Comparison of ENCODE assay signal across 25 cellular contexts in the genomic region with DNA sequence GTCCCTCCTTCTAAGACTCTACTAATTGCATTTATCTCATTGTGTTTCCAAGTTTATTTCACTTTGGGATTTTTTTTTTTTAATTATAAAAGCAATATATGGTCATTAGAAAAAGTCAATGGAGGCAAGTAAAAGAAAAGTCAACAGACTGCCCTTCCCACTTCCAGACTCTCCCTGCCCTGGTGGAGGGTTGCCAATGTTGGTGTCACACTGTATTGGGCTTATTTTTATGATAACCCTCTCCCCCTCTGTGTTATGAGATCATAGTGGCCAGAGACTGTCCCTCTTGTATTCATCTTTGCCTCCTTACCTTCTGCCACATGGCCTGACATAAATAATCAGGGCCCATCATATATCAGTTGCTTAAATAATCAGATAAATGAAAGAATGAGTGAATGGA.
"Had no signal": no experiment of that assay in that cellular context is flagged by ENCODE, and none has a peak within 500 bp of the region (broad histone marks: within the 10 kb centered on the region; RNA-seq: fewer than 3 reads in every experiment).

No MANE protein-coding gene starts in this region.

- H3K27me3 ChIP-seq: hepatocyte, left lung, ovary, right atrium auricular region, right lobe of liver, stomach, tibial artery, uterus had no signal

- ATAC-seq: left lung; lower lobe of right lung; mucosa of descending colon; naive thymus-derived CD4-positive, alpha-beta T cell; natural killer cell treated with Interleukin-12 subunit alpha and Interleukin-12 subunit beta and Interleukin-15 and Interleukin-18, amount 100 ng/mL, for 72 hours; right lobe of liver; stimulated activated naive B cell treated with anti-CD40 and anti-IgM and Interleukin-4, amounts not matched to agents 10 μg/mL and 1 μg/mL and 100 μg/mL, for 72 hours; stimulated activated naive CD8-positive, alpha-beta T cell treated with anti-CD3 and anti-CD28 coated beads, Interleukin-15, Interleukin-2, amounts not matched to agents 100 U/mL and 50 U/mL, for 24 hours had no signal

- H3K4me1 ChIP-seq: left lung, right lobe of liver had no signal

- H3K36me3 ChIP-seq: left lung, lower lobe of right lung, ovary, right atrium auricular region, right lobe of liver, stomach, thoracic aorta, tibial artery, uterus had no signal

- H3K36me3 Mint-ChIP-seq: natural killer cell treated with Interleukin-12 subunit alpha and Interleukin-12 subunit beta and Interleukin-15 and Interleukin-18, amount 100 ng/mL, for 72 hours; stimulated activated naive B cell treated with anti-CD40 and anti-IgM and Interleukin-4, amounts not matched to agents 10 μg/mL and 1 μg/mL and 100 μg/mL, for 72 hours; type B pancreatic cell had no signal

- H3K4me2 ChIP-seq: hepatocyte, smooth muscle cell had no signal

- H3K4me3 ChIP-seq: hepatocyte, left lung, lower lobe of right lung, mucosa of descending colon, ovary, right atrium auricular region, right lobe of liver, smooth muscle cell, stomach, thoracic aorta, tibial artery, uterus had no signal

- H3K9me3 Mint-ChIP-seq: memory B cell; naive thymus-derived CD4-positive, alpha-beta T cell; natural killer cell treated with Interleukin-12 subunit alpha and Interleukin-12 subunit beta and Interleukin-15 and Interleukin-18, amount 100 ng/mL, for 72 hours; stimulated activated naive B cell treated with anti-CD40 and anti-IgM and Interleukin-4, amounts not matched to agents 10 μg/mL and 1 μg/mL and 100 μg/mL, for 72 hours; type B pancreatic cell had no signal

- H3K27ac ChIP-seq: hepatocyte, left lung, lower lobe of right lung, ovary, right atrium auricular region, right lobe of liver, thoracic aorta, tibial artery, uterus had no signal

- H3K27me3 Mint-ChIP-seq: memory B cell; naive thymus-derived CD4-positive, alpha-beta T cell; natural killer cell treated with Interleukin-12 subunit alpha and Interleukin-12 subunit beta and Interleukin-15 and Interleukin-18, amount 100 ng/mL, for 72 hours; progenitor cell of endocrine pancreas; stimulated activated naive B cell treated with anti-CD40 and anti-IgM and Interleukin-4, amounts not matched to agents 10 μg/mL and 1 μg/mL and 100 μg/mL, for 72 hours; type B pancreatic cell had no signal

- H3K9me3 ChIP-seq: left lung, lower lobe of right lung, mucosa of descending colon, ovary, right atrium auricular region, right lobe of liver, stomach, thoracic aorta, tibial artery, uterus had no signal

- H3K27ac Mint-ChIP-seq: memory B cell; naive thymus-derived CD4-positive, alpha-beta T cell; natural killer cell treated with Interleukin-12 subunit alpha and Interleukin-12 subunit beta and Interleukin-15 and Interleukin-18, amount 100 ng/mL, for 72 hours; progenitor cell of endocrine pancreas; stimulated activated naive B cell treated with anti-CD40 and anti-IgM and Interleukin-4, amounts not matched to agents 10 μg/mL and 1 μg/mL and 100 μg/mL, for 72 hours had no signal

- H2AFZ ChIP-seq: hepatocyte had no signal

- H3K4me3 Mint-ChIP-seq: memory B cell; naive thymus-derived CD4-positive, alpha-beta T cell; natural killer cell treated with Interleukin-12 subunit alpha and Interleukin-12 subunit beta and Interleukin-15 and Interleukin-18, amount 100 ng/mL, for 72 hours; stimulated activated naive B cell treated with anti-CD40 and anti-IgM and Interleukin-4, amounts not matched to agents 10 μg/mL and 1 μg/mL and 100 μg/mL, for 72 hours; type B pancreatic cell had no signal

- DNase-seq: islet precursor cell; kidney glomerular epithelial cell; left cardiac atrium; left lung; lower lobe of right lung; midbrain; mucosa of descending colon; naive thymus-derived CD4-positive, alpha-beta T cell; ovary; right lobe of liver; stimulated activated CD4-positive, alpha-beta T cell treated with anti-CD3 and anti-CD28 coated beads, Interleukin-2, amount 100 ng/mL, for 24 hours; stimulated activated CD4-positive, alpha-beta T cell treated with anti-CD3 and anti-CD28 coated beads, Interleukin-4, amount 100 ng/mL, for 1 hour; stimulated activated naive B cell treated with anti-CD40 and anti-IgM and Interleukin-4, amounts not matched to agents 10 μg/mL and 1 μg/mL and 100 μg/mL, for 72 hours; stimulated activated naive CD8-positive, alpha-beta T cell treated with anti-CD3 and anti-CD28 coated beads, Interleukin-15, Interleukin-2, amounts not matched to agents 100 U/mL and 50 U/mL, for 24 hours; stomach; tibial artery; uterus had no signal
